ENCODE assay signal across 19 cellular contexts in genomic region chr2:111025288-111025687, GRCh38.
A peak's percentile ranks its signal among the peaks of the same experiment; 100 is the strongest.
DNase-seq lines count a peak whose midpoint lies in the region; ATAC-seq lines count a peak whose summit lies in the region.
"Had no signal": no experiment of that assay in that cellular context is flagged by ENCODE, and none has a peak within 500 bp of the region (broad histone marks: within the 10 kb centered on the region; RNA-seq: fewer than 3 reads in every experiment).

No MANE protein-coding gene starts in this region.

- peak; percentile 26 for DNase-seq in NCI-H345 (lab: John Stamatoyannopoulos, UW)
- DNase-seq in NCI-H345 treated with DMSO at 0.1 percent for 48 hours (lab: John Stamatoyannopoulos, UW; ENCODE audit: unreplicated experiment), result no peak
- DNase-seq in activated naive CD8-positive, alpha-beta T cell treated with anti-CD3 and anti-CD28 coated beads, Interleukin-2, amount 50 U/mL, for 24 hours, result no peak
- no peak for DNase-seq in activated naive CD8-positive, alpha-beta T cell treated with anti-CD3 and anti-CD28 coated beads for 36 hours
- DNase-seq in stimulated activated naive CD8-positive, alpha-beta T cell treated with anti-CD3 and anti-CD28 coated beads, Interleukin-15, amount 100 ng/mL, for 72 hours, result no peak
- no peak for DNase-seq in cerebellum (ENCODE audit: low spot score)
- DNase-seq: Calu3; CD8-positive, alpha-beta memory T cell; DMS153; GDM1; Karpas-422; NCI-H1694 treated with DMSO at 0.1 percent for 48 hours; NCI-H2081 treated with DMSO at 0.1 percent for 48 hours; NCI-H226; NCI-H526 treated with DMSO at 0.1 percent for 48 hours; SIG-M5 had no signal

- H3K27ac Mint-ChIP-seq in activated naive CD8-positive, alpha-beta T cell treated with anti-CD3 and anti-CD28 coated beads, Interleukin-2, amount 50 U/mL, for 24 hours, result no peak overlapping the region
- H3K27ac Mint-ChIP-seq in activated naive CD8-positive, alpha-beta T cell treated with anti-CD3 and anti-CD28 coated beads for 36 hours, result no peak overlapping the region
- H3K27ac Mint-ChIP-seq in activated T-helper 17 cell treated with anti-CD3 and anti-CD28 coated beads, Interleukin-2, amount 50 U/mL, for 72 hours, result no peak overlapping the region
- no peak overlapping the region for H3K27ac Mint-ChIP-seq in stimulated activated naive CD8-positive, alpha-beta T cell treated with anti-CD3 and anti-CD28 coated beads, Interleukin-15, amount 100 ng/mL, for 72 hours
- H3K27ac Mint-ChIP-seq: CD8-positive, alpha-beta memory T cell had no signal

- no peaks in the 10 kb centered on the region for H3K36me3 Mint-ChIP-seq in activated naive CD8-positive, alpha-beta T cell treated with anti-CD3 and anti-CD28 coated beads, Interleukin-2, amount 50 U/mL, for 24 hours (ENCODE audit: low read depth)
- H3K36me3 Mint-ChIP-seq in activated naive CD8-positive, alpha-beta T cell treated with anti-CD3 and anti-CD28 coated beads for 36 hours, result no peaks in the 10 kb centered on the region
- no peaks in the 10 kb centered on the region for H3K36me3 Mint-ChIP-seq in activated T-helper 17 cell treated with anti-CD3 and anti-CD28 coated beads, Interleukin-2, amount 50 U/mL, for 72 hours (ENCODE audit: low read depth)

- no peaks in the 10 kb centered on the region for H3K9me3 Mint-ChIP-seq in activated naive CD8-positive, alpha-beta T cell treated with anti-CD3 and anti-CD28 coated beads, Interleukin-2, amount 50 U/mL, for 24 hours
- peaks cover 2% of the 10 kb centered on the region for H3K9me3 Mint-ChIP-seq in activated naive CD8-positive, alpha-beta T cell treated with anti-CD3 and anti-CD28 coated beads for 36 hours
- no peaks in the 10 kb centered on the region for H3K9me3 Mint-ChIP-seq in activated T-helper 17 cell treated with anti-CD3 and anti-CD28 coated beads, Interleukin-2, amount 50 U/mL, for 72 hours
- H3K9me3 Mint-ChIP-seq in stimulated activated naive CD8-positive, alpha-beta T cell treated with anti-CD3 and anti-CD28 coated beads, Interleukin-15, amount 100 ng/mL, for 72 hours, result no peaks in the 10 kb centered on the region

- peak; percentile 63 for ATAC-seq in activated naive CD8-positive, alpha-beta T cell treated with anti-CD3 and anti-CD28 coated beads, Interleukin-2, amount 50 U/mL, for 24 hours
- ATAC-seq in activated T-helper 17 cell treated with anti-CD3 and anti-CD28 coated beads, Interleukin-2, amount 50 U/mL, for 72 hours (replicated peaks), result peak; percentile 75
- peak; percentile 68 for ATAC-seq in stimulated activated naive CD8-positive, alpha-beta T cell treated with anti-CD3 and anti-CD28 coated beads, Interleukin-15, amount 100 ng/mL, for 72 hours
- ATAC-seq in HG03196 (IDR thresholded peaks at IDR 0.05; ENCODE audit: unreplicated experiment), result no peak
- ATAC-seq: SK-N-SH treated with all-trans-retinoic acid at 6 μM for 48 hours had no signal

- H3K4me1 Mint-ChIP-seq in activated naive CD8-positive, alpha-beta T cell treated with anti-CD3 and anti-CD28 coated beads, Interleukin-2, amount 50 U/mL, for 24 hours, result peaks cover 6% of the 10 kb centered on the region
- peaks cover 3% of the 10 kb centered on the region for H3K4me1 Mint-ChIP-seq in activated naive CD8-positive, alpha-beta T cell treated with anti-CD3 and anti-CD28 coated beads for 36 hours
- H3K4me1 Mint-ChIP-seq in activated T-helper 17 cell treated with anti-CD3 and anti-CD28 coated beads, Interleukin-2, amount 50 U/mL, for 72 hours, result peaks cover 3% of the 10 kb centered on the region
- peaks cover 3% of the 10 kb centered on the region for H3K4me1 Mint-ChIP-seq in stimulated activated naive CD8-positive, alpha-beta T cell treated with anti-CD3 and anti-CD28 coated beads, Interleukin-15, amount 100 ng/mL, for 72 hours

- H3K27me3 Mint-ChIP-seq in activated naive CD8-positive, alpha-beta T cell treated with anti-CD3 and anti-CD28 coated beads, Interleukin-2, amount 50 U/mL, for 24 hours, result peaks cover 27% of the 10 kb centered on the region
- H3K27me3 Mint-ChIP-seq in activated naive CD8-positive, alpha-beta T cell treated with anti-CD3 and anti-CD28 coated beads for 36 hours, result peaks cover 3% of the 10 kb centered on the region
- peaks cover 35% of the 10 kb centered on the region for H3K27me3 Mint-ChIP-seq in activated T-helper 17 cell treated with anti-CD3 and anti-CD28 coated beads, Interleukin-2, amount 50 U/mL, for 72 hours
- peaks cover 31% of the 10 kb centered on the region for H3K27me3 Mint-ChIP-seq in stimulated activated naive CD8-positive, alpha-beta T cell treated with anti-CD3 and anti-CD28 coated beads, Interleukin-15, amount 100 ng/mL, for 72 hours

- H3K4me3 Mint-ChIP-seq in activated naive CD8-positive, alpha-beta T cell treated with anti-CD3 and anti-CD28 coated beads, Interleukin-2, amount 50 U/mL, for 24 hours, result no peak overlapping the region
- no peak overlapping the region for H3K4me3 Mint-ChIP-seq in activated naive CD8-positive, alpha-beta T cell treated with anti-CD3 and anti-CD28 coated beads for 36 hours
- H3K4me3 Mint-ChIP-seq in activated T-helper 17 cell treated with anti-CD3 and anti-CD28 coated beads, Interleukin-2, amount 50 U/mL, for 72 hours, result no peak overlapping the region
- H3K4me3 Mint-ChIP-seq in stimulated activated naive CD8-positive, alpha-beta T cell treated with anti-CD3 and anti-CD28 coated beads, Interleukin-15, amount 100 ng/mL, for 72 hours, result no peak overlapping the region
- H3K4me3 Mint-ChIP-seq: CD8-positive, alpha-beta memory T cell had no signal
